ENCODE assay signal across 8 cellular contexts in genomic region chr9:33818832-33819500, GRCh38. TPM values are rescaled to one million over a fixed set of nuclear protein-coding genes. Genes with fewer than 3 reads are reported as not detected.
DNase-seq lines count a peak whose midpoint lies in the region; FAIRE-seq and TF ChIP-seq lines count a peak whose summit lies in the region.

No MANE protein-coding gene starts in this region.

- H3K79me2 ChIP-seq in OCI-LY3 (ENCODE audit: low read length) (peaks cover 73% of the 10 kb centered on the region), osteoblast (ENCODE audit: insufficient read depth, low read length) (peaks cover 67% of the 10 kb centered on the region)

- peaks cover 0 to 8% (median 0%) of the 10 kb centered on the region in 3 donors for H3K36me3 Mint-ChIP-seq in CD8-positive, alpha-beta memory T cell
- H3K36me3 Mint-ChIP-seq in endothelial cell (ENCODE audit: low read depth, unreplicated experiment), result peaks cover 10% of the 10 kb centered on the region

- H3K4me3 Mint-ChIP-seq in CD8-positive, alpha-beta memory T cell, result peak overlapping the region; percentile 91 to 100 (median 96)
- peak overlapping the region; percentile 99 for H3K4me3 Mint-ChIP-seq in endothelial cell (ENCODE audit: unreplicated experiment)

- H3K4me1 ChIP-seq in CD8-positive, alpha-beta memory T cell (ENCODE audit: insufficient read depth, low read length), result peaks cover 33% of the 10 kb centered on the region
- H3K4me1 ChIP-seq in OCI-LY3 (ENCODE audit: low read length) (peaks cover 41% of the 10 kb centered on the region), osteoblast (ENCODE audit: insufficient read depth, low read length) (peaks cover 34% of the 10 kb centered on the region)

- peak overlapping the region; percentile 95 for H3K9ac ChIP-seq in OCI-LY3 (ENCODE audit: low read length)

- no peaks in the 10 kb centered on the region for H3K9me3 ChIP-seq in CD8-positive, alpha-beta memory T cell (ENCODE audit: low read length)
- no peaks in the 10 kb centered on the region for H3K9me3 ChIP-seq in OCI-LY3 (ENCODE audit: insufficient read depth, low read length)
- no peaks in the 10 kb centered on the region for H3K9me3 ChIP-seq in osteoblast (ENCODE audit: low read depth, low read length)

- H2AFZ ChIP-seq in OCI-LY3 (ENCODE audit: low read depth, low read length) (no peak overlapping the region), osteoblast (ENCODE audit: low read length) (peak overlapping the region; percentile 7)

- no peaks in the 10 kb centered on the region for H3K36me3 ChIP-seq in CD8-positive, alpha-beta memory T cell (ENCODE audit: insufficient read depth, low read length)
- peaks cover 13% of the 10 kb centered on the region for H3K36me3 ChIP-seq in OCI-LY3 (replicated peaks; ENCODE audit: low read depth, low read length)
- no peaks in the 10 kb centered on the region for H3K36me3 ChIP-seq in osteoblast (ENCODE audit: insufficient read depth, low read length)

- no peak for FAIRE-seq in RCC 7860 (lab: Jason Lieb, UNC)

- H3K4me2 ChIP-seq in OCI-LY3 (ENCODE audit: low read length) (peak overlapping the region; percentile 84), osteoblast (ENCODE audit: insufficient read depth, low read length) (peak overlapping the region; percentile 100)

- H4K20me1 ChIP-seq in OCI-LY3 (ENCODE audit: insufficient read depth, low read length), result peaks cover 45% of the 10 kb centered on the region
- peaks cover 41% of the 10 kb centered on the region for H4K20me1 ChIP-seq in osteoblast (ENCODE audit: insufficient read depth, low read length)

- POLR2A ChIA-PET in CD8-positive, alpha-beta memory T cell (lab: Charles Lee), result no interaction called here

- H3K4me3 ChIP-seq in CD8-positive, alpha-beta memory T cell (ENCODE audit: low read length), result peak overlapping the region; percentile 59
- H3K4me3 ChIP-seq in OCI-LY3 (ENCODE audit: low read length), result peak overlapping the region; percentile 99
- peak overlapping the region; percentile 96 for H3K4me3 ChIP-seq in osteoblast (ENCODE audit: insufficient read depth, low read length)

- no peaks in the 10 kb centered on the region for H3K9me3 Mint-ChIP-seq in CD8-positive, alpha-beta memory T cell
- no peaks in the 10 kb centered on the region for H3K9me3 Mint-ChIP-seq in endothelial cell (ENCODE audit: unreplicated experiment)

- CTCF ChIA-PET in CD8-positive, alpha-beta memory T cell (lab: Charles Lee), result interaction anchor here (0.9 kb wide), 1 partner anchor 81 kb away, joined by 4 read pairs; no protein-coding TSS in a partner anchor

- H3K27ac ChIP-seq in CD8-positive, alpha-beta memory T cell (ENCODE audit: low read depth, low read length), result peak overlapping the region; percentile 49
- H3K27ac ChIP-seq in OCI-LY3 (ENCODE audit: low read length) (peak overlapping the region; percentile 19; the same call in 1 of the 2 replicates), osteoblast (ENCODE audit: low read depth, low read length) (peak overlapping the region; percentile 90)

- H3K27me3 Mint-ChIP-seq in CD8-positive, alpha-beta memory T cell, result no peaks in the 10 kb centered on the region
- peaks cover 12% of the 10 kb centered on the region for H3K27me3 Mint-ChIP-seq in endothelial cell (ENCODE audit: unreplicated experiment)

- no peaks in the 10 kb centered on the region for H3K27me3 ChIP-seq in CD8-positive, alpha-beta memory T cell (ENCODE audit: insufficient read depth, low read length, poor library complexity, severe bottlenecking)
- H3K27me3 ChIP-seq in OCI-LY3 (ENCODE audit: low read depth, low read length), result no peaks in the 10 kb centered on the region
- no peaks in the 10 kb centered on the region for H3K27me3 ChIP-seq in osteoblast (ENCODE audit: insufficient read depth, low read length)

- H3K27ac Mint-ChIP-seq in CD8-positive, alpha-beta memory T cell, result peak overlapping the region; percentile 16 to 100 (median 94)
- H3K27ac Mint-ChIP-seq in endothelial cell (ENCODE audit: unreplicated experiment), result peak overlapping the region; percentile 98

- H3K4me1 Mint-ChIP-seq in CD8-positive, alpha-beta memory T cell, result peaks cover 35 to 55% (median 52%) of the 10 kb centered on the region in 3 donors
- peaks cover 35% of the 10 kb centered on the region for H3K4me1 Mint-ChIP-seq in endothelial cell (ENCODE audit: unreplicated experiment)

- no peak for TF ChIP-seq CTCF in OCI-LY3 (IDR thresholded peaks at IDR 0.05; ENCODE audit: low read depth, low read length)
- no peak for TF ChIP-seq CTCF in endothelial cell (IDR thresholded peaks at IDR 0.05; ENCODE audit: unreplicated experiment)
- TF ChIP-seq CTCF in osteoblast (IDR thresholded peaks at IDR 0.05; ENCODE audit: extremely low read depth, low read depth, low read length), result no peak

- DNase-seq in CD8-positive, alpha-beta memory T cell, result peak in 1 of 5 donors; percentile 33
- DNase-seq in endothelial cell (ENCODE audit: low spot score) (no peak), osteoblast (ENCODE audit: insufficient read length, low spot score, missing footprints) (peak; percentile 91), germinal center (ENCODE audit: low spot score) (no peak), RCC 7860 (ENCODE audit: low spot score) (no peak), activated gamma-delta T cell treated with Interleukin-2 at 50 U/mL for 16 hours (no peak)
- no peak for DNase-seq in activated CD8-positive, alpha-beta memory T cell treated with anti-CD3 and anti-CD28 coated beads, Interleukin-2, amount 50 U/mL, for 48 hours

RNA-seq across cellular contexts. Expression of gene UBE2R2, which starts 2.0 kb away (rescaled TPM):
- 10 to 100 TPM; 28.8 to 30.3 TPM for total RNA-seq in CD8-positive, alpha-beta memory T cell
- 18.0 TPM for polyA plus RNA-seq in CD8-positive, alpha-beta memory T cell
- total RNA-seq in endothelial cell (ENCODE audit: unreplicated experiment) (57.7 TPM), osteoblast (21.4 and 22.4 TPM in 2 replicates)

RNA-seq across cellular contexts. Expression of gene PRSS3, which starts 23.6 kb away (rescaled TPM):
- total RNA-seq in CD8-positive, alpha-beta memory T cell, result under 1 TPM; 0.72 to 0.84 TPM
- polyA plus RNA-seq in CD8-positive, alpha-beta memory T cell, result not detected
- total RNA-seq in endothelial cell (ENCODE audit: unreplicated experiment), result 0.59 TPM
- 2.2 and 3.5 TPM in 2 replicates for total RNA-seq in osteoblast

Comparison
In these comparisons a context has a peak if more than half of its experiments do, and no peak if none do; other contexts are left out.
1. H3K27ac ChIP-seq: peak in every context shown above with its lines; median percentile 90 in osteoblast; 49 in CD8-positive, alpha-beta memory T cell; 19 in OCI-LY3.